8 cellular contexts compared by ENCODE assay signal in genomic region chr19:18089096-18089541, GRCh38. TPM values are rescaled to one million over a fixed set of nuclear protein-coding genes. Genes with fewer than 3 reads are reported as not detected.
A peak's percentile ranks its signal among the peaks of the same experiment; 100 is the strongest.
DNase-seq lines count a peak whose midpoint lies in the region; ATAC-seq and TF ChIP-seq lines count a peak whose summit lies in the region.
"Not testable (repeated sequence)": the region's sequence is repeated elsewhere in the genome, so short reads cannot be mapped to it uniquely, and the experiment has no call there.

No MANE protein-coding gene starts in this region.

- H2BK20ac ChIP-seq in IMR-90 (ENCODE audit: low read depth, low read length): not testable (repeated sequence)

- not testable (repeated sequence) for H3K18ac ChIP-seq in IMR-90 (ENCODE audit: low read depth, low read length)

- not testable (repeated sequence) for TF ChIP-seq CTCF in IMR-90 (conservative IDR thresholded peaks at IDR 0.05; ENCODE audit: low read depth, low read length)

- BruUV-seq in IMR-90 (replicated peaks; lab: Mats Ljungman, UMichigan): not testable (repeated sequence)

- CTCF ChIA-PET in IMR-90 (lab: Yijun Ruan, JAX): interaction anchor here (0.6 kb wide), 1 partner anchor 163 kb away, joined by 4 read pairs; no protein-coding TSS in a partner anchor

- not testable (repeated sequence) for TF ChIP-seq POLR2A in IMR-90 (IDR thresholded peaks at IDR 0.05; ENCODE audit: low read depth, low read length)

- H3K56ac ChIP-seq in IMR-90 (ENCODE audit: extremely low read depth, insufficient read depth, low read length): not testable (repeated sequence)

- peak; percentile 84 for DNase-seq in GF-D8 (lab: John Stamatoyannopoulos, UW)
- DNase-seq in IMR-90: peak; percentile 21
- DNase-seq in activated T-cell treated with anti-CD3 and anti-CD28 coated beads, Interleukin-2, amount 50 U/mL, for 24 hours: peak; percentile 70
- peak in 49 of 61 donors; percentile 19 to 93 (median 53) for DNase-seq in caudate nucleus (lab: John Stamatoyannopoulos, UW)
- DNase-seq in right cardiac atrium: peak in 2 of 3 donors; percentile 50 to 71
- DNase-seq in sciatic nerve (ENCODE audit: low spot score); stimulated activated naive B cell treated with anti-CD40 and anti-IgM and Interleukin-4, amounts not matched to agents 10 μg/mL and 1 μg/mL and 100 μg/mL, for 72 hours: not testable (repeated sequence)

- not testable (repeated sequence) for H2AK9ac ChIP-seq in IMR-90 (replicated peaks; ENCODE audit: low read depth, low read length, poor library complexity)

- peaks cover 12% of the 10 kb centered on the region for H3K36me3 Mint-ChIP-seq in T-helper 1 cell treated with Interleukin-12 subunit alpha and Interleukin-12 subunit beta and Interleukin-4 antibody, amounts not matched to agents 30 μg/mL and 1 μg/mL, for 36 hours (ENCODE audit: low read depth)
- not testable (repeated sequence) for H3K36me3 Mint-ChIP-seq in activated T-cell treated with anti-CD3 and anti-CD28 coated beads, Interleukin-2, amount 50 U/mL, for 24 hours (ENCODE audit: low read depth)
- peaks cover 29 to 42% of the 10 kb centered on the region in 2 donors for H3K36me3 Mint-ChIP-seq in stimulated activated naive B cell treated with anti-CD40 and anti-IgM and Interleukin-4, amounts not matched to agents 10 μg/mL and 1 μg/mL and 100 μg/mL, for 72 hours

- peak; percentile 16; the same call in 1 of the 2 replicates for ATAC-seq in IMR-90 (ENCODE audit: low read depth)
- peak; percentile 39 to 42 for ATAC-seq in right cardiac atrium
- peak; percentile 55 for ATAC-seq in sciatic nerve
- ATAC-seq in stimulated activated naive B cell treated with anti-CD40 and anti-IgM and Interleukin-4, amounts not matched to agents 10 μg/mL and 1 μg/mL and 100 μg/mL, for 72 hours (replicated peaks): peak; percentile 75 to 76

- H4K20me1 ChIP-seq in IMR-90 (ENCODE audit: insufficient read depth, low read length): not testable (repeated sequence)

- not testable (repeated sequence) for H3K27me3 Mint-ChIP-seq in T-helper 1 cell treated with Interleukin-12 subunit alpha and Interleukin-12 subunit beta and Interleukin-4 antibody, amounts not matched to agents 30 μg/mL and 1 μg/mL, for 36 hours (ENCODE audit: low read depth); activated T-cell treated with anti-CD3 and anti-CD28 coated beads, Interleukin-2, amount 50 U/mL, for 24 hours; stimulated activated naive B cell treated with anti-CD40 and anti-IgM and Interleukin-4, amounts not matched to agents 10 μg/mL and 1 μg/mL and 100 μg/mL, for 72 hours

- H3K9me3 Mint-ChIP-seq in T-helper 1 cell treated with Interleukin-12 subunit alpha and Interleukin-12 subunit beta and Interleukin-4 antibody, amounts not matched to agents 30 μg/mL and 1 μg/mL, for 36 hours; activated T-cell treated with anti-CD3 and anti-CD28 coated beads, Interleukin-2, amount 50 U/mL, for 24 hours; stimulated activated naive B cell treated with anti-CD40 and anti-IgM and Interleukin-4, amounts not matched to agents 10 μg/mL and 1 μg/mL and 100 μg/mL, for 72 hours: not testable (repeated sequence)

- H3K4ac ChIP-seq in IMR-90 (ENCODE audit: low read depth, low read length): not testable (repeated sequence)

- peak overlapping the region; percentile 94 for H3K27ac Mint-ChIP-seq in T-helper 1 cell treated with Interleukin-12 subunit alpha and Interleukin-12 subunit beta and Interleukin-4 antibody, amounts not matched to agents 30 μg/mL and 1 μg/mL, for 36 hours
- H3K27ac Mint-ChIP-seq in activated T-cell treated with anti-CD3 and anti-CD28 coated beads, Interleukin-2, amount 50 U/mL, for 24 hours: peak overlapping the region; percentile 94
- peak overlapping the region; percentile 96 for H3K27ac Mint-ChIP-seq in stimulated activated naive B cell treated with anti-CD40 and anti-IgM and Interleukin-4, amounts not matched to agents 10 μg/mL and 1 μg/mL and 100 μg/mL, for 72 hours

- H3K9me1 ChIP-seq in IMR-90 (ENCODE audit: insufficient read depth, low read length): not testable (repeated sequence)

- H3K9me3 ChIP-seq in IMR-90 (ENCODE audit: control insufficient read depth, insufficient read depth, low read length); right cardiac atrium (ENCODE audit: control insufficient read depth, low read length): not testable (repeated sequence)

- not testable (repeated sequence) for H2BK5ac ChIP-seq in IMR-90 (ENCODE audit: low read depth, low read length, poor library complexity, severe bottlenecking)

- not testable (repeated sequence) for H2BK15ac ChIP-seq in IMR-90 (ENCODE audit: low read depth, low read length)

- H3K4me3 Mint-ChIP-seq in T-helper 1 cell treated with Interleukin-12 subunit alpha and Interleukin-12 subunit beta and Interleukin-4 antibody, amounts not matched to agents 30 μg/mL and 1 μg/mL, for 36 hours: peak overlapping the region; percentile 63
- H3K4me3 Mint-ChIP-seq in activated T-cell treated with anti-CD3 and anti-CD28 coated beads, Interleukin-2, amount 50 U/mL, for 24 hours: peak overlapping the region; percentile 36
- H3K4me3 Mint-ChIP-seq in stimulated activated naive B cell treated with anti-CD40 and anti-IgM and Interleukin-4, amounts not matched to agents 10 μg/mL and 1 μg/mL and 100 μg/mL, for 72 hours: peak overlapping the region; percentile 39 to 62

- WGBS in IMR-90 (ENCODE audit: extremely low coverage in 2 of 2, insufficient read length in 1 of 2), 2 experiments: 51% methylated on average over 7 of the region's 11 CpGs; no CpG with 5 or more reads in 1 of the 2 experiments
- WGBS in right cardiac atrium: 66% methylated on average over 11 of the region's 11 CpGs

- not testable (repeated sequence) for H2AK5ac ChIP-seq in IMR-90 (ENCODE audit: low read depth, low read length)

- not testable (repeated sequence) for H4K8ac ChIP-seq in IMR-90 (ENCODE audit: low read depth in 2 of 2, low read length in 2 of 2)

- TF ChIP-seq RAD21 in IMR-90 (IDR thresholded peaks at IDR 0.05; ENCODE audit: low read length): not testable (repeated sequence)

- dilution Hi-C loops in IMR-90 (cut with HindIII; ENCODE audit: low sequenced_read_pairs, unreplicated experiment): not testable (repeated sequence)

- H3K36me3 ChIP-seq in IMR-90 (ENCODE audit: control insufficient read depth, insufficient read depth, low read length): not testable (repeated sequence)

- not testable (repeated sequence) for H3K23ac ChIP-seq in IMR-90 (ENCODE audit: low read depth, low read length)

- H3K9ac ChIP-seq in IMR-90 (ENCODE audit: low read depth, low read length): not testable (repeated sequence)

- H3K27me3 ChIP-seq in IMR-90 (ENCODE audit: control insufficient read depth, insufficient read depth, low read length); right cardiac atrium (ENCODE audit: control insufficient read depth, insufficient read depth): not testable (repeated sequence)

- H3K4me1 Mint-ChIP-seq in T-helper 1 cell treated with Interleukin-12 subunit alpha and Interleukin-12 subunit beta and Interleukin-4 antibody, amounts not matched to agents 30 μg/mL and 1 μg/mL, for 36 hours (ENCODE audit: low read depth): peaks cover 60% of the 10 kb centered on the region
- peaks cover 71% of the 10 kb centered on the region for H3K4me1 Mint-ChIP-seq in activated T-cell treated with anti-CD3 and anti-CD28 coated beads, Interleukin-2, amount 50 U/mL, for 24 hours (ENCODE audit: low read depth)
- H3K4me1 Mint-ChIP-seq in stimulated activated naive B cell treated with anti-CD40 and anti-IgM and Interleukin-4, amounts not matched to agents 10 μg/mL and 1 μg/mL and 100 μg/mL, for 72 hours: peaks cover 45 to 64% of the 10 kb centered on the region in 2 donors

- H3K4me2 ChIP-seq in IMR-90 (ENCODE audit: low read depth, low read length): not testable (repeated sequence)

- H3K79me1 ChIP-seq in IMR-90 (ENCODE audit: low read depth in 1 of 2, low read length in 2 of 2): not testable (repeated sequence)

- H2BK120ac ChIP-seq in IMR-90 (ENCODE audit: low read depth, low read length): not testable (repeated sequence)

- H2AFZ ChIP-seq in IMR-90 (replicated peaks; ENCODE audit: low read length, poor library complexity): not testable (repeated sequence)

- not testable (repeated sequence) for H3K14ac ChIP-seq in IMR-90 (replicated peaks; ENCODE audit: low read depth, low read length)

- not testable (repeated sequence) for H4K91ac ChIP-seq in IMR-90 (ENCODE audit: insufficient read depth, low read depth, low read length)

- in situ Hi-C loops in IMR-90 (cut with MboI; ENCODE audit: low sequenced_read_pairs): not testable (repeated sequence)

- not testable (repeated sequence) for H3K27ac ChIP-seq in IMR-90 (ENCODE audit: insufficient read depth, low read length); right cardiac atrium (ENCODE audit: low read length)
- peak overlapping the region; percentile 98 for H3K27ac ChIP-seq in caudate nucleus (ENCODE audit: low read depth, low read length)

- H4K5ac ChIP-seq in IMR-90 (ENCODE audit: low read depth, low read length): not testable (repeated sequence)

- not testable (repeated sequence) for H3K4me1 ChIP-seq in IMR-90 (ENCODE audit: control insufficient read depth, insufficient read depth, low read length); right cardiac atrium (ENCODE audit: control insufficient read depth, insufficient read depth, low read length)

- H3K4me3 ChIP-seq in IMR-90 (ENCODE audit: insufficient read depth, low read depth, low read length); right cardiac atrium (ENCODE audit: low read length): not testable (repeated sequence)

- intact Hi-C loops in IMR-90 (cut with micrococcal nuclease); right cardiac atrium (cut with DNase I); sciatic nerve (cut with DNase I): not testable (repeated sequence)

- POLR2A ChIA-PET in IMR-90 (lab: Charles Lee; ENCODE audit: unreplicated experiment): not testable (repeated sequence)

TF ChIP-seq in IMR-90, 13 proteins besides CTCF, POLR2A, EP300 and RAD21:
- peak; percentile 73 for TF ChIP-seq CEBPB (IDR thresholded peaks at IDR 0.05; ENCODE audit: low read depth, low read length)

RNA-seq across cellular contexts. Expression of gene IL12RB1, which starts 2.4 kb away (rescaled TPM):
- not detected in 2 replicates for total RNA-seq in IMR-90 (2012; rRNA removed)
- not detected in 2 replicates for polyA plus RNA-seq in IMR-90 (2012; rRNA removed)
- polyA plus RNA-seq in IMR-90 (2012; cell fraction: cytosol; rRNA removed): 0.08 TPM in 1 of 2 replicates, not detected in the other
- polyA plus RNA-seq in IMR-90 (2012; cell fraction: nucleus; rRNA removed; ENCODE audit: low replicate concordance): 0.11 TPM in 1 of 2 replicates, not detected in the other
- 1 to 10 TPM in 2 of 4 donors, under 1 TPM in 2; 0.79 to 1.6 (median 0.97) TPM for total RNA-seq in right cardiac atrium
- polyA plus RNA-seq in right cardiac atrium: 0.32 TPM
- 2.1 TPM for total RNA-seq in sciatic nerve

RNA-seq across cellular contexts. Expression of gene MAST3, which starts 8.5 kb away (rescaled TPM):
- total RNA-seq in IMR-90 (2012; rRNA removed) (1.3 and 1.4 TPM in 2 replicates), right cardiac atrium (1 to 10 TPM; 5.1 to 6.9 (median 6.5) TPM), sciatic nerve (20.1 TPM)
- polyA plus RNA-seq in IMR-90 (2012; rRNA removed) (3.9 and 4.3 TPM in 2 replicates), right cardiac atrium (2.6 TPM)
- polyA plus RNA-seq in IMR-90 (2012; cell fraction: cytosol; rRNA removed): 2.5 and 4.0 TPM in 2 replicates
- polyA plus RNA-seq in IMR-90 (2012; cell fraction: nucleus; rRNA removed; ENCODE audit: low replicate concordance): 12.9 and 21.9 TPM in 2 replicates

Comparison
In these comparisons a context has a peak if more than half of its experiments do, and no peak if none do; other contexts are left out.
1. ATAC-seq: peak in every context shown above with its lines; median percentile 76 in stimulated activated naive B cell treated with anti-CD40 and anti-IgM and Interleukin-4, amounts not matched to agents 10 μg/mL and 1 μg/mL and 100 μg/mL, for 72 hours; 55 in sciatic nerve; 40 in right cardiac atrium; 16 in IMR-90.